26 cellular contexts compared by ENCODE assay signal in genomic region chr2:149566652-149567051, GRCh38.
"Had no signal": no experiment of that assay in that cellular context is flagged by ENCODE, and none has a peak within 500 bp of the region (broad histone marks: within the 10 kb centered on the region; RNA-seq: fewer than 3 reads in every experiment).

No MANE protein-coding gene starts in this region.

- H3K27ac ChIP-seq: RWPE1 had no signal

- H3K4me3 Mint-ChIP-seq: activated B cell treated with CpG ODN at 0.5 μM for 24 hours; activated CD4-positive, alpha-beta T cell treated with anti-CD3 and anti-CD28 coated beads, Interleukin-2, amount 10 ng/mL, durations not matched to agents 24 days and 14 days; activated CD8-positive, alpha-beta memory T cell treated with anti-CD3 and anti-CD28 coated beads, Interleukin-2, amount 10 ng/mL, durations not matched to agents 7 days and 5 days; activated naive CD4-positive, alpha-beta T cell treated with anti-CD3 and anti-CD28 coated beads, Interleukin-2, amount 50 U/mL, for 24 hours; activated T-cell treated with anti-CD3 and anti-CD28 coated beads, Interleukin-2, amount 50 U/mL, for 24 hours; activated T-helper 1 cell treated with anti-CD3 and anti-CD28 coated beads, Interleukin-12 subunit alpha, Interleukin-12 subunit beta, Interleukin-2, Interleukin-4 antibody, amounts not matched to agents 30 ng/mL and 10 ng/mL and 1 ng/mL, durations not matched to agents 14 hours and 24 hours and 36 hours; T-helper 1 cell treated with Interleukin-12 subunit alpha and Interleukin-12 subunit beta and Interleukin-4 antibody, amounts not matched to agents 30 μg/mL and 1 μg/mL, for 36 hours had no signal

- H3K4me3 ChIP-seq: MG63 had no signal

- H3K27ac Mint-ChIP-seq: activated B cell treated with CpG ODN at 0.5 μM for 24 hours; activated CD4-positive, alpha-beta T cell treated with anti-CD3 and anti-CD28 coated beads, Interleukin-2, amount 10 ng/mL, durations not matched to agents 24 days and 14 days; activated CD8-positive, alpha-beta memory T cell treated with anti-CD3 and anti-CD28 coated beads, Interleukin-2, amount 10 ng/mL, durations not matched to agents 7 days and 5 days; activated naive CD4-positive, alpha-beta T cell treated with anti-CD3 and anti-CD28 coated beads, Interleukin-2, amount 50 U/mL, for 24 hours; activated T-helper 1 cell treated with anti-CD3 and anti-CD28 coated beads, Interleukin-12 subunit alpha, Interleukin-12 subunit beta, Interleukin-2, Interleukin-4 antibody, amounts not matched to agents 30 ng/mL and 10 ng/mL and 1 ng/mL, durations not matched to agents 14 hours and 24 hours and 36 hours; T-helper 1 cell treated with Interleukin-12 subunit alpha and Interleukin-12 subunit beta and Interleukin-4 antibody, amounts not matched to agents 30 μg/mL and 1 μg/mL, for 36 hours had no signal

- H3K4me1 Mint-ChIP-seq: activated CD4-positive, alpha-beta T cell treated with anti-CD3 and anti-CD28 coated beads, Interleukin-2, amount 10 ng/mL, durations not matched to agents 24 days and 14 days; activated naive CD4-positive, alpha-beta T cell treated with anti-CD3 and anti-CD28 coated beads, Interleukin-2, amount 50 U/mL, for 24 hours had no signal

- ATAC-seq: activated CD8-positive, alpha-beta memory T cell treated with anti-CD3 and anti-CD28 coated beads, Interleukin-2, amount 10 ng/mL, durations not matched to agents 7 days and 5 days; Panc1 had no signal

- H3K27me3 ChIP-seq: MG63 had no signal

- H3K9me3 ChIP-seq: MG63 had no signal

- H3K27me3 Mint-ChIP-seq: activated B cell treated with CpG ODN at 0.5 μM for 24 hours; activated CD4-positive, alpha-beta T cell treated with anti-CD3 and anti-CD28 coated beads, Interleukin-2, amount 10 ng/mL, durations not matched to agents 24 days and 14 days; activated CD8-positive, alpha-beta memory T cell treated with anti-CD3 and anti-CD28 coated beads, Interleukin-2, amount 10 ng/mL, durations not matched to agents 7 days and 5 days; activated naive CD4-positive, alpha-beta T cell treated with anti-CD3 and anti-CD28 coated beads, Interleukin-2, amount 50 U/mL, for 24 hours; activated T-cell treated with anti-CD3 and anti-CD28 coated beads, Interleukin-2, amount 50 U/mL, for 24 hours had no signal

- DNase-seq: activated B cell treated with CpG ODN at 0.5 μM for 24 hours; activated CD4-positive, alpha-beta T cell treated with anti-CD3 and anti-CD28 coated beads for 1 hour; activated CD4-positive, alpha-beta T cell treated with anti-CD3 and anti-CD28 coated beads, Interleukin-2, amount 10 ng/mL, durations not matched to agents 24 days and 14 days; activated CD4-positive, alpha-beta T cell treated with anti-CD3 and anti-CD28 coated beads, Interleukin-2, amount 50 U/mL, for 48 hours; activated CD8-positive, alpha-beta memory T cell treated with anti-CD3 and anti-CD28 coated beads, Interleukin-2, amount 10 ng/mL, durations not matched to agents 7 days and 5 days; activated effector memory CD4-positive, alpha-beta T cell treated with Interleukin-2 at 50 U/mL for 16 hours; activated naive CD4-positive, alpha-beta T cell; activated T-cell treated with anti-CD3 and anti-CD28 coated beads, Interleukin-2, amount 50 U/mL, for 24 hours; aorta; MG63; MV-4-11; NCI-H1092 treated with DMSO at 0.1 percent for 48 hours; NCI-H1417 treated with DMSO at 0.1 percent for 48 hours; NCI-H1694; NCI-H2029; NCI-H345; NCI-H510A; NCI-H526 treated with DMSO at 0.1 percent for 48 hours; NCI-H82; SHP77 treated with DMSO at 0.1 percent for 48 hours; T-helper 9 cell had no signal
